In the genomic region with DNA sequence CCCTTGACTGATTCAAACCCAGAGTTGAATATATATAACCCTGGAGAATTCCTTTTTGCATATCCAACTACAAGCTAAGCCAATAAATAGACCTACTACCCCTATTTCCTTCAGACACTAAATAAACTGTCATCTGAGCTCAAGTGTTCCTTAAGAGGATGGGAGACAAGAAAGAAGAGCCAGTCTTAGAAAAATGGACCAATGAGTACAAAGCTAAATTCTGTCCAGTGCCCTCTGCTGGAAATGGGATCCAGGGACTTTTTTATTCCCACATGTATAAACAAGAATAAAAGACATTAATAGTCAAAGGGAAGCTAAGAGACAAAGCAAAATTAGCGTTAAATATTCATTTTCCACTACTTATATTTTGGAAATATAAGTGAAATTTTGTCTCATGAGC, we compare ENCODE assay signal across 8 cellular contexts. TPM values are rescaled to one million over a fixed set of nuclear protein-coding genes. Genes with fewer than 3 reads are reported as not detected.
DNase-seq lines count a peak whose midpoint lies in the region; ATAC-seq and TF ChIP-seq lines count a peak whose summit lies in the region.

No MANE protein-coding gene starts in this region.

- no peak for DNase-seq in T-helper 1 cell
- no peak for DNase-seq in PC-9
- no peak for DNase-seq in esophagus muscularis mucosa (ENCODE audit: extremely low spot score)
- DNase-seq in smooth muscle cell (lab: John Stamatoyannopoulos, UW; ENCODE audit: unreplicated experiment) = no peak
- no peak for DNase-seq in left lobe of liver (ENCODE audit: low spot score)
- no peak for DNase-seq in activated CD4-positive, alpha-beta T cell treated with anti-CD3 and anti-CD28 coated beads, Interleukin-2, amount 50 U/mL, for 48 hours
- no peak for DNase-seq in HT-29 (ENCODE audit: low spot score)

- CTCF ChIA-PET in PC-9 (lab: Charles Lee) = interaction anchor here (0.6 to 3.6 kb wide), 4 partner anchors 38 to 130 kb away, joined by 3 to 8 read pairs (median 4); no protein-coding TSS in a partner anchor

- H3K4me3 ChIP-seq in PC-9 (no peak overlapping the region), esophagus muscularis mucosa (no peak overlapping the region), smooth muscle cell (no peak overlapping the region)

- TF ChIP-seq CTCF in PC-9 (conservative IDR thresholded peaks at IDR 0.05) = no peak; the same call in 1 of the 2 replicates
- TF ChIP-seq CTCF in esophagus muscularis mucosa (IDR thresholded peaks at IDR 0.05) = peak; percentile 18 to 38 (median 19)
- peak; percentile 11 for TF ChIP-seq CTCF in smooth muscle cell (IDR thresholded peaks at IDR 0.05; ENCODE audit: borderline replicate concordance, insufficient read depth, poor library complexity, severe bottlenecking)

- H3K4me1 ChIP-seq in PC-9 (replicated peaks; ENCODE audit: insufficient read depth) (peaks cover 26% of the 10 kb centered on the region), esophagus muscularis mucosa (peaks cover 53 to 63% (median 57%) of the 10 kb centered on the region in 4 donors), smooth muscle cell (ENCODE audit: low read depth) (peaks cover 13% of the 10 kb centered on the region)

- H2AFZ ChIP-seq in PC-9 = no peak overlapping the region
- H2AFZ ChIP-seq in smooth muscle cell (ENCODE audit: low read depth) = no peak overlapping the region

- no TSS peak for BruUV-seq in PC-9 (replicated peaks; lab: Mats Ljungman, UMichigan)

- peaks cover 28% of the 10 kb centered on the region for H3K79me2 ChIP-seq in PC-9 (ENCODE audit: low read depth)
- peaks cover 19% of the 10 kb centered on the region for H3K79me2 ChIP-seq in smooth muscle cell (ENCODE audit: low read depth)

- ATAC-seq in left lobe of liver = no peak

- H3K27ac Mint-ChIP-seq in T-helper 1 cell treated with Interleukin-12 subunit alpha and Interleukin-12 subunit beta and Interleukin-4 antibody, amounts not matched to agents 30 μg/mL and 1 μg/mL, for 36 hours = peak overlapping the region; percentile 12

- H3K4me3 Mint-ChIP-seq in T-helper 1 cell treated with Interleukin-12 subunit alpha and Interleukin-12 subunit beta and Interleukin-4 antibody, amounts not matched to agents 30 μg/mL and 1 μg/mL, for 36 hours = no peak overlapping the region

- no peak overlapping the region for H3K9ac ChIP-seq in smooth muscle cell (ENCODE audit: low read depth)

- H3K9me2 ChIP-seq in PC-9 (ENCODE audit: insufficient read depth) = no peaks in the 10 kb centered on the region

- H3K36me3 Mint-ChIP-seq in T-helper 1 cell treated with Interleukin-12 subunit alpha and Interleukin-12 subunit beta and Interleukin-4 antibody, amounts not matched to agents 30 μg/mL and 1 μg/mL, for 36 hours (ENCODE audit: low read depth) = peaks cover 58% of the 10 kb centered on the region

- TF ChIP-seq POLR2A in esophagus muscularis mucosa (IDR thresholded peaks at IDR 0.05; ENCODE audit: low read depth) = no peak

- H3K4me1 Mint-ChIP-seq in T-helper 1 cell treated with Interleukin-12 subunit alpha and Interleukin-12 subunit beta and Interleukin-4 antibody, amounts not matched to agents 30 μg/mL and 1 μg/mL, for 36 hours (ENCODE audit: low read depth) = peaks cover 44% of the 10 kb centered on the region

- POLR2A ChIA-PET in PC-9 (lab: Charles Lee; ENCODE audit: unreplicated experiment) = interaction anchor here (0.7 to 1.1 kb wide), 6 partner anchors 12 to 277 kb away, joined by 3 to 6 read pairs (median 4); no protein-coding TSS in a partner anchor

- peaks cover 26% of the 10 kb centered on the region; the same call in 1 of the 2 replicates for H4K20me1 ChIP-seq in PC-9 (ENCODE audit: insufficient read depth)
- H4K20me1 ChIP-seq in smooth muscle cell (ENCODE audit: low read depth) = peaks cover 76% of the 10 kb centered on the region

- H3K36me3 ChIP-seq in PC-9 (ENCODE audit: low read depth) (peaks cover 31% of the 10 kb centered on the region), esophagus muscularis mucosa (peaks cover 24 to 36% (median 33%) of the 10 kb centered on the region in 4 donors), smooth muscle cell (ENCODE audit: low read depth) (peaks cover 7% of the 10 kb centered on the region)

- TF ChIP-seq EP300 in esophagus muscularis mucosa (IDR thresholded peaks at IDR 0.05) = no peak

- H3K4me2 ChIP-seq in PC-9 (peak overlapping the region; percentile 98), smooth muscle cell (peak overlapping the region; percentile 32)

- H3K27me3 ChIP-seq in PC-9 (ENCODE audit: insufficient read depth, low read depth) (no peaks in the 10 kb centered on the region), esophagus muscularis mucosa (no peaks in the 10 kb centered on the region), smooth muscle cell (ENCODE audit: low read depth) (no peaks in the 10 kb centered on the region)

- no peaks in the 10 kb centered on the region for H3K9me3 Mint-ChIP-seq in T-helper 1 cell treated with Interleukin-12 subunit alpha and Interleukin-12 subunit beta and Interleukin-4 antibody, amounts not matched to agents 30 μg/mL and 1 μg/mL, for 36 hours

- no peaks in the 10 kb centered on the region for H3K9me3 ChIP-seq in PC-9 (ENCODE audit: insufficient read depth, low read depth)
- H3K9me3 ChIP-seq in esophagus muscularis mucosa = no peaks in the 10 kb centered on the region
- H3K9me3 ChIP-seq in smooth muscle cell (replicated peaks; ENCODE audit: low read depth) = no peaks in the 10 kb centered on the region

- intact Hi-C loops in PC-9 (cut with micrococcal nuclease; ENCODE audit: unreplicated experiment) (no loop called here), esophagus muscularis mucosa (cut with DNase I) (loop anchor here (5.0 kb wide), 1 partner anchor 130 kb away; no protein-coding TSS in a partner anchor)

- WGBS in esophagus muscularis mucosa = 56% methylated on average over 1 of the region's 1 CpG
- 96% methylated on average over 1 of the region's 1 CpG for WGBS in smooth muscle cell (ENCODE audit: low lambda C conversion rate)

- H3F3A ChIP-seq in PC-9 (ENCODE audit: insufficient read depth, low read depth) = peaks cover 67% of the 10 kb centered on the region
- peaks cover 39% of the 10 kb centered on the region for H3F3A ChIP-seq in smooth muscle cell (ENCODE audit: low read depth)

- peaks cover 4% of the 10 kb centered on the region for H3K27me3 Mint-ChIP-seq in T-helper 1 cell treated with Interleukin-12 subunit alpha and Interleukin-12 subunit beta and Interleukin-4 antibody, amounts not matched to agents 30 μg/mL and 1 μg/mL, for 36 hours (ENCODE audit: low read depth)

- H3K27ac ChIP-seq in PC-9 (0 out of 2 replicates have a peak overlapping the region, but pooled peaks have one; percentile 86), esophagus muscularis mucosa (replicated peaks in 1 of 4) (peak overlapping the region; percentile 90 to 98 (median 96)), smooth muscle cell (ENCODE audit: low read depth) (peak overlapping the region; percentile 95)

RNA-seq across cellular contexts. Expression of gene PPP1R10, which starts 4.8 kb away (rescaled TPM):
- total RNA-seq in PC-9 (2021) = 47.6 and 69.5 TPM in 2 replicates
- total RNA-seq in esophagus muscularis mucosa = 10 to 100 TPM; 24.5 to 53.6 (median 37.9) TPM
- 42.1 and 65.1 TPM in 2 replicates for total RNA-seq in smooth muscle cell
- 36.1 and 50.2 TPM in 2 replicates for polyA plus RNA-seq in smooth muscle cell
- 49.8 TPM for total RNA-seq in left lobe of liver
- 50.3 and 51.5 TPM in 2 replicates for total RNA-seq in HT-29 (2014; rRNA removed; shearing (Covaris generic))

RNA-seq across cellular contexts. Expression of gene MRPS18B, which starts 5.4 kb away (rescaled TPM):
- 65.2 and 86.8 TPM in 2 replicates for total RNA-seq in PC-9 (2021)
- 10 to 100 TPM; 36.0 to 41.8 (median 40.0) TPM for total RNA-seq in esophagus muscularis mucosa
- 38.7 and 53.2 TPM in 2 replicates for total RNA-seq in smooth muscle cell
- polyA plus RNA-seq in smooth muscle cell = 70.0 and 88.6 TPM in 2 replicates
- total RNA-seq in left lobe of liver = 53.3 TPM
- total RNA-seq in HT-29 (2014; rRNA removed; shearing (Covaris generic)) = 55.4 and 66.8 TPM in 2 replicates

RNA-seq across cellular contexts. Expression of gene ATAT1, which starts 14.5 kb away (rescaled TPM):
- 15.1 and 29.4 TPM in 2 replicates for total RNA-seq in PC-9 (2021)
- total RNA-seq in esophagus muscularis mucosa = 1 to 10 TPM; 2.7 to 8.7 (median 5.1) TPM
- 8.5 and 9.4 TPM in 2 replicates for total RNA-seq in smooth muscle cell
- 16.5 and 18.8 TPM in 2 replicates for polyA plus RNA-seq in smooth muscle cell
- 5.1 TPM for total RNA-seq in left lobe of liver
- total RNA-seq in HT-29 (2014; rRNA removed; shearing (Covaris generic)) = 8.3 and 9.2 TPM in 2 replicates

RNA-seq across cellular contexts. Expression of gene C6orf136, which starts 34.7 kb away (rescaled TPM):
- total RNA-seq in PC-9 (2021) = 21.2 and 33.3 TPM in 2 replicates
- 10 to 100 TPM in 3 of 4 donors, 1 to 10 TPM in 1; 8.0 to 28.2 (median 24.0) TPM for total RNA-seq in esophagus muscularis mucosa
- 1.8 and 4.3 TPM in 2 replicates for total RNA-seq in smooth muscle cell
- 5.3 and 8.8 TPM in 2 replicates for polyA plus RNA-seq in smooth muscle cell
- 13.8 TPM for total RNA-seq in left lobe of liver
- 14.5 and 18.6 TPM in 2 replicates for total RNA-seq in HT-29 (2014; rRNA removed; shearing (Covaris generic))

RNA-seq across cellular contexts. Expression of gene ABCF1, which starts 41.0 kb away (rescaled TPM):
- total RNA-seq in PC-9 (2021) (64.0 and 73.7 TPM in 2 replicates), esophagus muscularis mucosa (10 to 100 TPM; 39.0 to 60.8 (median 51.4) TPM), smooth muscle cell (25.2 and 34.7 TPM in 2 replicates), left lobe of liver (24.4 TPM)
- 39.1 and 57.3 TPM in 2 replicates for polyA plus RNA-seq in smooth muscle cell
- total RNA-seq in HT-29 (2014; rRNA removed; shearing (Covaris generic)) = 57.3 and 73.4 TPM in 2 replicates
